Comparison of ENCODE assay signal across 12 cellular contexts in the genomic region with DNA sequence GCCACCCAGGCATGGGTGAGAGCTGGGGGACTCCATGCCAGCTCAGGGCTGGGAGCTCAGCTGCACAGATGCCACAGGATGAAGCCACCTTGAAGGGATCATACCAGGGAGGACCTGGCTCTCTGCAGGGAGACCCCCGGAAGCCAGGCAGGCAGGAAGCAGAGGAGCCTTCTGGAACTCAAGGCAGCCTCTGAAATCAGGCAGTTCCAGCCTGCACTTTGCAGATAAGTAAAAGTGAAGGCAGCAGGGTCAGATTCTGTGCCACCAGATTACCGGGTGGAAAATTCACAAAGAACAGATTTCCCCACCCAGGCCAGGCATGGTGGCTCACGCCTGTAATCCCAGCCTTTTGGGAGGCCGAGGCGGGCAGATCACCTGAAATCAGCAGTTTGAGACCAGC. TPM values are rescaled to one million over a fixed set of nuclear protein-coding genes. Genes with fewer than 3 reads are reported as not detected.
DNase-seq lines count a peak whose midpoint lies in the region; ATAC-seq lines count a peak whose summit lies in the region.
"Had no signal": no experiment of that assay in that cellular context is flagged by ENCODE, and none has a peak within 500 bp of the region (broad histone marks: within the 10 kb centered on the region; RNA-seq: fewer than 3 reads in every experiment).

No MANE protein-coding gene starts in this region.

- no peak for ATAC-seq in stimulated activated naive CD8-positive, alpha-beta T cell treated with anti-CD3 and anti-CD28 coated beads, Interleukin-15, Interleukin-2, amounts not matched to agents 100 U/mL and 50 U/mL, for 24 hours
- ATAC-seq in T-cell (replicated peaks in 1 of 4) = no peak
- no peak for ATAC-seq in HG03175 (IDR thresholded peaks at IDR 0.05; ENCODE audit: unreplicated experiment)
- ATAC-seq in HG03095 (IDR thresholded peaks at IDR 0.05; ENCODE audit: unreplicated experiment) = no peak

- H3K36me3 Mint-ChIP-seq in stimulated activated naive CD8-positive, alpha-beta T cell treated with anti-CD3 and anti-CD28 coated beads, Interleukin-15, Interleukin-2, amounts not matched to agents 100 ng/mL and 50 ng/mL, for 24 hours (ENCODE audit: low read depth) = peaks cover 7% of the 10 kb centered on the region
- no peaks in the 10 kb centered on the region for H3K36me3 Mint-ChIP-seq in T-cell
- H3K36me3 Mint-ChIP-seq in immature natural killer cell = no peaks in the 10 kb centered on the region

- H3K9me3 Mint-ChIP-seq in stimulated activated naive CD8-positive, alpha-beta T cell treated with anti-CD3 and anti-CD28 coated beads, Interleukin-15, Interleukin-2, amounts not matched to agents 100 ng/mL and 50 ng/mL, for 24 hours = no peaks in the 10 kb centered on the region
- H3K9me3 Mint-ChIP-seq in T-cell (no peaks in the 10 kb centered on the region), immature natural killer cell (peaks cover 0 to 2% (median 0%) of the 10 kb centered on the region in 6 donors)

- DNase-seq in stimulated activated naive CD8-positive, alpha-beta T cell treated with anti-CD3 and anti-CD28 coated beads, Interleukin-15, Interleukin-2, amounts not matched to agents 100 U/mL and 50 U/mL, for 24 hours = no peak
- DNase-seq in T-cell (no peak), immature natural killer cell (no peak), DMS79 treated with DMSO at 0.1 percent for 48 hours (lab: John Stamatoyannopoulos, UW) (no peak), SW 1271 (lab: John Stamatoyannopoulos, UW) (no peak)
- DNase-seq: Kasumi-1, NCI-H526 treated with DMSO at 0.1 percent for 48 hours had no signal

- H3K27me3 Mint-ChIP-seq in stimulated activated naive CD8-positive, alpha-beta T cell treated with anti-CD3 and anti-CD28 coated beads, Interleukin-15, Interleukin-2, amounts not matched to agents 100 ng/mL and 50 ng/mL, for 24 hours = no peaks in the 10 kb centered on the region
- peaks cover 0 to 2% of the 10 kb centered on the region in 2 donors for H3K27me3 Mint-ChIP-seq in T-cell
- peaks cover 11 to 17% (median 13%) of the 10 kb centered on the region in 3 donors for H3K27me3 Mint-ChIP-seq in immature natural killer cell (ENCODE audit: low read depth in 3 of 3)

- H3K4me3 Mint-ChIP-seq in stimulated activated naive CD8-positive, alpha-beta T cell treated with anti-CD3 and anti-CD28 coated beads, Interleukin-15, Interleukin-2, amounts not matched to agents 100 ng/mL and 50 ng/mL, for 24 hours = peak overlapping the region; percentile 93
- H3K4me3 Mint-ChIP-seq in T-cell = peak overlapping the region; percentile 89 to 90 (median 89)
- peak overlapping the region; percentile 54 to 86 (median 79) for H3K4me3 Mint-ChIP-seq in immature natural killer cell

- no peak overlapping the region for H3K27ac Mint-ChIP-seq in stimulated activated naive CD8-positive, alpha-beta T cell treated with anti-CD3 and anti-CD28 coated beads, Interleukin-15, Interleukin-2, amounts not matched to agents 100 ng/mL and 50 ng/mL, for 24 hours
- H3K27ac Mint-ChIP-seq in T-cell (peak overlapping the region in 1 of 2 donors; percentile 58), immature natural killer cell (peak overlapping the region in 4 of 6 donors; percentile 19 to 78 (median 44))

- CTCF ChIA-PET in T-cell (lab: Charles Lee) = no interaction called here

- peaks cover 40% of the 10 kb centered on the region for H3K4me1 Mint-ChIP-seq in stimulated activated naive CD8-positive, alpha-beta T cell treated with anti-CD3 and anti-CD28 coated beads, Interleukin-15, Interleukin-2, amounts not matched to agents 100 ng/mL and 50 ng/mL, for 24 hours (ENCODE audit: low read depth)
- H3K4me1 Mint-ChIP-seq in T-cell (peaks cover 34 to 56% (median 49%) of the 10 kb centered on the region in 3 donors), immature natural killer cell (peaks cover 29 to 55% of the 10 kb centered on the region in 2 donors)

- POLR2A ChIA-PET in T-cell (lab: Charles Lee) = no interaction called here

RNA-seq across cellular contexts. Expression of gene TMEM259, which starts 2.5 kb away (rescaled TPM):
- 100 to 1,000 TPM; 319 to 423 (median 372) TPM for total RNA-seq in T-cell
- 100 to 1,000 TPM in 1 of 3 donors, 10 to 100 TPM in 2; 45.6 to 102 (median 61.1) TPM for polyA plus RNA-seq in immature natural killer cell

RNA-seq across cellular contexts. Expression of gene RNU6-2, which starts 2.9 kb away (rescaled TPM):
- not detected for total RNA-seq in T-cell
- polyA plus RNA-seq in immature natural killer cell = not detected
- total RNA-seq: lung microvascular endothelial cell, temporal lobe had no signal

RNA-seq across cellular contexts. Expression of gene CNN2, which starts 8.0 kb away (rescaled TPM):
- 100 to 1,000 TPM; 239 to 385 (median 314) TPM for total RNA-seq in T-cell
- 100 to 1,000 TPM; 227 to 382 (median 255) TPM for polyA plus RNA-seq in immature natural killer cell

RNA-seq across cellular contexts. Expression of gene GRIN3B, which starts 18.2 kb away (rescaled TPM):
- total RNA-seq in T-cell = under 1 TPM in 3 of 5 donors, not detected in 2; 0.07 to 0.44 (median 0.09) TPM
- not detected for polyA plus RNA-seq in immature natural killer cell

RNA-seq across cellular contexts. Expression of gene ABCA7, which starts 21.5 kb away (rescaled TPM):
- total RNA-seq in T-cell = 100 to 1,000 TPM; 166 to 217 (median 178) TPM
- polyA plus RNA-seq in immature natural killer cell = 10 to 100 TPM in 1 of 3 donors, 1 to 10 TPM in 2; 4.5 to 13.3 (median 5.2) TPM
